Comparison of ENCODE assay signal across 9 cellular contexts in the genomic region with DNA sequence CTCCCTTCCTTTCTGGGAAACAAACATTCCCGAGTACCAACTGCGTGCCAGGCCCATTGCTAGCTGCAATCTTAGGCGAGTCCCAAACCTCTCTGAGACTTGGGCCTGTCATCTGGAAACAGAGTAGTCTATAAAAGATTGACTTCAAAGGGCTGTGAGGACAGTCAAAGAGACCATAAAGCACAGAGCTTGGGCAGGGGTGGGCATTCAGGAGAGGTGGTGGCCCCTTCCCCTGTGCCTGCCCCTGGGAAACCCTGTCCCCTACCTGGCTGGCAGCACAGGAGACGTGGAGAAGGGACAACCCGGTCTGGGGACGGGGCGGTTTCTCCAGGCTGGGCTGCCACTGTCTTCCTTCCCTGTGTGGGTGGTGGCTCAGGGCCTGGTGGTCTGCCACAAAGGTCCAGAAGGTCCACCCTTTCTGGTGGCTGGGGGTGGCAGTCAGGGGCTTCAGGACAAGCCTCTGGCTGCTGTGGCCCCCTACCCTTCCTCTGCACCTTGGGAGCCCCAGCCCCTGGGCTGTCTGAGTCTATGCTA. TPM values are rescaled to one million over a fixed set of nuclear protein-coding genes. Genes with fewer than 3 reads are reported as not detected.
DNase-seq lines count a peak whose midpoint lies in the region; ATAC-seq and TF ChIP-seq lines count a peak whose summit lies in the region.
"Had no signal": no experiment of that assay in that cellular context is flagged by ENCODE, and none has a peak within 500 bp of the region (broad histone marks: within the 10 kb centered on the region; RNA-seq: fewer than 3 reads in every experiment).

No MANE protein-coding gene starts in this region.

- H3K27ac Mint-ChIP-seq in activated naive CD8-positive, alpha-beta T cell: peak overlapping the region; percentile 97

- H3K9me3 ChIP-seq in smooth muscle cell (replicated peaks; ENCODE audit: low read depth): no peaks in the 10 kb centered on the region
- H3K9me3 ChIP-seq: left lung had no signal

- H3K27me3 Mint-ChIP-seq in activated naive CD8-positive, alpha-beta T cell: no peaks in the 10 kb centered on the region

- H3K4me3 Mint-ChIP-seq in activated naive CD8-positive, alpha-beta T cell: peak overlapping the region; percentile 87
- H3K4me3 Mint-ChIP-seq: brain had no signal

- H3K9me3 Mint-ChIP-seq in activated naive CD8-positive, alpha-beta T cell (ENCODE audit: low read depth): no peaks in the 10 kb centered on the region
- H3K9me3 Mint-ChIP-seq: brain had no signal

- ATAC-seq in GM19043 (IDR thresholded peaks at IDR 0.05; ENCODE audit: low read depth, unreplicated experiment): peak; percentile 8
- peak; percentile 18 for ATAC-seq in HG03432 (IDR thresholded peaks at IDR 0.05; ENCODE audit: unreplicated experiment)
- ATAC-seq in HG03139 (IDR thresholded peaks at IDR 0.05; ENCODE audit: unreplicated experiment): no peak

- no peak overlapping the region for H2AFZ ChIP-seq in smooth muscle cell (ENCODE audit: low read depth)

- no peak overlapping the region for H3K4me3 ChIP-seq in smooth muscle cell
- H3K4me3 ChIP-seq: left lung had no signal

- H3F3A ChIP-seq in smooth muscle cell (ENCODE audit: low read depth): peaks cover 19% of the 10 kb centered on the region

- TF ChIP-seq CTCF in smooth muscle cell (IDR thresholded peaks at IDR 0.05; ENCODE audit: borderline replicate concordance, insufficient read depth, poor library complexity, severe bottlenecking): no peak

- H3K4me2 ChIP-seq in smooth muscle cell: peak overlapping the region; percentile 78

- no peaks in the 10 kb centered on the region for H4K20me1 ChIP-seq in smooth muscle cell (ENCODE audit: low read depth)

- H3K27me3 ChIP-seq in smooth muscle cell (ENCODE audit: low read depth): no peaks in the 10 kb centered on the region
- H3K27me3 ChIP-seq: left lung had no signal

- H3K4me1 Mint-ChIP-seq in activated naive CD8-positive, alpha-beta T cell (ENCODE audit: low read depth): peaks cover 41% of the 10 kb centered on the region

- peak overlapping the region; percentile 45 for H3K9ac ChIP-seq in smooth muscle cell (ENCODE audit: low read depth)

- no peaks in the 10 kb centered on the region for H3K79me2 ChIP-seq in smooth muscle cell (ENCODE audit: low read depth)

- H3K27ac ChIP-seq in smooth muscle cell (ENCODE audit: low read depth): peak overlapping the region; percentile 80

- DNase-seq in smooth muscle cell (lab: John Stamatoyannopoulos, UW; ENCODE audit: unreplicated experiment) (no peak), COLO668 (lab: John Stamatoyannopoulos, UW; ENCODE audit: unreplicated experiment) (no peak), SIG-M5 treated with dmso at 0.1 percent for 504 hours (lab: John Stamatoyannopoulos, UW; ENCODE audit: unreplicated experiment) (no peak)

- H3K4me1 ChIP-seq in smooth muscle cell (ENCODE audit: low read depth): peaks cover 6% of the 10 kb centered on the region

- 71% methylated on average over 7 of the region's 7 CpGs for WGBS in smooth muscle cell (ENCODE audit: low lambda C conversion rate)

- H3K36me3 Mint-ChIP-seq in activated naive CD8-positive, alpha-beta T cell: no peaks in the 10 kb centered on the region
- H3K36me3 Mint-ChIP-seq: brain had no signal

- no peaks in the 10 kb centered on the region for H3K36me3 ChIP-seq in smooth muscle cell (ENCODE audit: low read depth)
- H3K36me3 ChIP-seq: left lung had no signal

RNA-seq across cellular contexts. Expression of gene FOSL2, which starts 33.9 kb away (rescaled TPM):
- 106 and 120 TPM in 2 replicates for total RNA-seq in smooth muscle cell
- 70.8 and 72.6 TPM in 2 replicates for polyA plus RNA-seq in smooth muscle cell
